Comparison of ENCODE assay signal across 21 cellular contexts in genomic region chr4:40187386-40187913, GRCh38. TPM values are rescaled to one million over a fixed set of nuclear protein-coding genes. Genes with fewer than 3 reads are reported as not detected.
DNase-seq lines count a peak whose midpoint lies in the region; ATAC-seq, FAIRE-seq and TF ChIP-seq lines count a peak whose summit lies in the region.
"Had no signal": no experiment of that assay in that cellular context is flagged by ENCODE, and none has a peak within 500 bp of the region (broad histone marks: within the 10 kb centered on the region; RNA-seq: fewer than 3 reads in every experiment).

No MANE protein-coding gene starts in this region.

- peak overlapping the region; percentile 23 for H3K4me3 ChIP-seq in CD4-positive, CD25-positive, alpha-beta regulatory T cell (ENCODE audit: low read depth, low read length)
- H3K4me3 ChIP-seq in Panc1 (ENCODE audit: low read depth in 2 of 2, low read length in 2 of 2) (no peak overlapping the region), K562 (no peak overlapping the region), gastrocnemius medialis (no peak overlapping the region)
- H3K4me3 ChIP-seq: right lobe of liver had no signal

- WGBS in K562 (ENCODE audit: insufficient coverage, low coverage, missing lambda C conversion rate): 56% methylated on average over 4 of the region's 4 CpGs

- no peaks in the 10 kb centered on the region for H3K9me3 Mint-ChIP-seq in CD4-positive, CD25-positive, alpha-beta regulatory T cell
- H3K9me3 Mint-ChIP-seq: natural killer cell treated with Interleukin-12 subunit alpha and Interleukin-12 subunit beta and Interleukin-15 and Interleukin-18, amount 100 ng/mL, for 72 hours had no signal

- H3K79me2 ChIP-seq in K562 (ENCODE audit: control insufficient read depth, insufficient read depth, low read length): no peaks in the 10 kb centered on the region
- H3K79me2 ChIP-seq: parathyroid adenoma had no signal

- no peaks in the 10 kb centered on the region for H3K9me1 ChIP-seq in K562 (ENCODE audit: control insufficient read depth, insufficient read depth, low read length)

- H3K4me1 Mint-ChIP-seq in CD4-positive, CD25-positive, alpha-beta regulatory T cell: peaks cover 18 to 69% (median 53%) of the 10 kb centered on the region in 4 donors

- no peak overlapping the region for H3K4me2 ChIP-seq in K562 (ENCODE audit: insufficient read depth, low read length)

- H3K9me3 ChIP-seq in CD4-positive, CD25-positive, alpha-beta regulatory T cell (ENCODE audit: control insufficient read depth in 2 of 2, low read length in 2 of 2): no peaks in the 10 kb centered on the region
- H3K9me3 ChIP-seq in Panc1 (ENCODE audit: control insufficient read depth, insufficient read depth, low read depth, low read length) (no peaks in the 10 kb centered on the region), K562 (replicated peaks; ENCODE audit: control insufficient read depth, insufficient read depth, low read depth, low read length) (no peaks in the 10 kb centered on the region), gastrocnemius medialis (no peaks in the 10 kb centered on the region)
- H3K9me3 ChIP-seq: right lobe of liver had no signal

- DNase-seq in CD4-positive, CD25-positive, alpha-beta regulatory T cell: peak in 1 of 3 donors; percentile 34
- DNase-seq in Panc1 (ENCODE audit: low read depth, low spot score) (no peak), K562 (ENCODE audit: extremely low read depth in 1 of 4, low spot score in 3 of 4) (no peak), head of caudate nucleus (no peak), gastrocnemius medialis (no peak)
- DNase-seq: AML-193; Calu3; foreskin melanocyte; NCI-H1417; NCI-H526 treated with DMSO at 0.1 percent for 48 hours; right lobe of liver; Right ventricle myocardium superior; stimulated activated CD4-positive, alpha-beta T cell treated with anti-CD3 and anti-CD28 coated beads, Interleukin-15, amount 100 ng/mL, for 24 hours; stimulated activated naive CD4-positive, alpha-beta T cell; trophoblast cell had no signal

- no peaks in the 10 kb centered on the region for H3K36me3 ChIP-seq in CD4-positive, CD25-positive, alpha-beta regulatory T cell (ENCODE audit: control insufficient read depth, insufficient read depth, low read length)
- H3K36me3 ChIP-seq in Panc1 (ENCODE audit: control insufficient read depth, insufficient read depth, low read length) (no peaks in the 10 kb centered on the region), K562 (ENCODE audit: control insufficient read depth, insufficient read depth, low read length) (no peaks in the 10 kb centered on the region), gastrocnemius medialis (no peaks in the 10 kb centered on the region)
- H3K36me3 ChIP-seq: right lobe of liver had no signal

- peak overlapping the region in 3 of 4 donors; percentile 38 to 44 (median 42) for H3K4me3 Mint-ChIP-seq in CD4-positive, CD25-positive, alpha-beta regulatory T cell
- H3K4me3 Mint-ChIP-seq: natural killer cell treated with Interleukin-12 subunit alpha and Interleukin-12 subunit beta and Interleukin-15 and Interleukin-18, amount 100 ng/mL, for 72 hours had no signal

- H3K4me1 ChIP-seq in CD4-positive, CD25-positive, alpha-beta regulatory T cell (ENCODE audit: control insufficient read depth, insufficient read depth, low read length, poor library complexity, severe bottlenecking): peaks cover 26% of the 10 kb centered on the region
- H3K4me1 ChIP-seq in Panc1 (ENCODE audit: control insufficient read depth, insufficient read depth, low read length): peaks cover 39% of the 10 kb centered on the region
- peaks cover 0 to 13% of the 10 kb centered on the region in 2 experiments; a peak in 2 of 5 replicates for H3K4me1 ChIP-seq in K562 (replicated peaks in 1 of 2; ENCODE audit: control insufficient read depth in 2 of 2, insufficient read depth in 2 of 2, low read length in 2 of 2)
- no peaks in the 10 kb centered on the region for H3K4me1 ChIP-seq in gastrocnemius medialis
- H3K4me1 ChIP-seq: parathyroid adenoma had no signal

- FAIRE-seq in K562 (lab: Jason Lieb, UNC): no peak

- H3K27ac ChIP-seq in 22Rv1 (peak overlapping the region; percentile 100), Panc1 (ENCODE audit: low read length) (peak overlapping the region; percentile 65), K562 (ENCODE audit: extremely low read depth, low read depth, low read length) (no peak overlapping the region), gastrocnemius medialis (no peak overlapping the region)
- no peak overlapping the region for H3K27ac ChIP-seq in CD4-positive, CD25-positive, alpha-beta regulatory T cell (ENCODE audit: insufficient read depth, low read length, poor library complexity, severe bottlenecking)
- H3K27ac ChIP-seq: parathyroid adenoma, right lobe of liver had no signal

- TF ChIP-seq RAD21 in K562 (CRISPR knock-in tag; conservative IDR thresholded peaks at IDR 0.05 in 1 of 2, IDR thresholded peaks at IDR 0.05 in 1 of 2): no peak

- no peak overlapping the region for H3K9ac ChIP-seq in K562 (ENCODE audit: insufficient read depth in 1 of 2, low read depth in 2 of 2, low read length in 2 of 2)
- H3K9ac ChIP-seq: parathyroid adenoma had no signal

- H3K36me3 Mint-ChIP-seq in CD4-positive, CD25-positive, alpha-beta regulatory T cell: no peaks in the 10 kb centered on the region
- H3K36me3 Mint-ChIP-seq: natural killer cell treated with Interleukin-12 subunit alpha and Interleukin-12 subunit beta and Interleukin-15 and Interleukin-18, amount 100 ng/mL, for 72 hours had no signal

- ATAC-seq in CD4-positive, CD25-positive, alpha-beta regulatory T cell (ENCODE audit: low read depth in 2 of 2): no peak
- ATAC-seq in Panc1: no peak
- ATAC-seq in K562: no peak
- ATAC-seq in gastrocnemius medialis: no peak
- no peak for ATAC-seq in GM21825 (IDR thresholded peaks at IDR 0.05; ENCODE audit: unreplicated experiment)
- ATAC-seq: HCT116; natural killer cell treated with Interleukin-12 subunit alpha and Interleukin-12 subunit beta and Interleukin-15 and Interleukin-18, amount 100 ng/mL, for 72 hours; right lobe of liver had no signal

- TF ChIP-seq EP300 in K562 (IDR thresholded peaks at IDR 0.05; ENCODE audit: low read length): no peak

- no peak overlapping the region for H2AFZ ChIP-seq in K562 (ENCODE audit: low read depth, low read length)
- H2AFZ ChIP-seq: parathyroid adenoma had no signal

- in situ Hi-C loops in Panc1 (cut with HindIII; ENCODE audit: low pct_unique_long_range_greater_than_20kb, low sequenced_read_pairs): no loop called here
- in situ Hi-C loops in K562 (cut with MboI): no loop called here
- in situ Hi-C loops in gastrocnemius medialis (cut with MboI; ENCODE audit: low sequenced_read_pairs in 4 of 4): no loop called here

- peaks cover 5% of the 10 kb centered on the region for H3K27me3 Mint-ChIP-seq in CD4-positive, CD25-positive, alpha-beta regulatory T cell
- H3K27me3 Mint-ChIP-seq: natural killer cell treated with Interleukin-12 subunit alpha and Interleukin-12 subunit beta and Interleukin-15 and Interleukin-18, amount 100 ng/mL, for 72 hours had no signal

- TF ChIP-seq POLR2A in K562 (conservative IDR thresholded peaks at IDR 0.05): no peak
- no peak for TF ChIP-seq POLR2A in gastrocnemius medialis (IDR thresholded peaks at IDR 0.05)

- BruUV-seq in Panc1 (replicated peaks; lab: Mats Ljungman, UMichigan): no TSS peak
- no TSS peak for BruUV-seq in K562 (replicated peaks; lab: Mats Ljungman, UMichigan)

- peak overlapping the region in 2 of 3 donors; percentile 33 to 59 for H3K27ac Mint-ChIP-seq in CD4-positive, CD25-positive, alpha-beta regulatory T cell
- H3K27ac Mint-ChIP-seq: natural killer cell treated with Interleukin-12 subunit alpha and Interleukin-12 subunit beta and Interleukin-15 and Interleukin-18, amount 100 ng/mL, for 72 hours had no signal

- TF ChIP-seq CTCF in 22Rv1 (IDR thresholded peaks at IDR 0.05): no peak
- TF ChIP-seq CTCF in Panc1 (IDR thresholded peaks at IDR 0.05): no peak
- no peak for TF ChIP-seq CTCF in K562 (IDR thresholded peaks at IDR 0.05 in 2 of 3, conservative IDR thresholded peaks at IDR 0.05 in 1 of 3; ENCODE audit: insufficient read depth in 2 of 3, low read depth in 1 of 3, low read length in 3 of 3)
- no peak for TF ChIP-seq CTCF in gastrocnemius medialis (IDR thresholded peaks at IDR 0.05 in 4 of 5, conservative IDR thresholded peaks at IDR 0.05 in 1 of 5)

- no peaks in the 10 kb centered on the region for H4K20me1 ChIP-seq in K562 (replicated peaks; ENCODE audit: control insufficient read depth, insufficient read depth, low read length)

- no peaks in the 10 kb centered on the region for H3K27me3 ChIP-seq in CD4-positive, CD25-positive, alpha-beta regulatory T cell (ENCODE audit: control insufficient read depth, insufficient read depth, low read length)
- H3K27me3 ChIP-seq in Panc1 (ENCODE audit: control insufficient read depth, insufficient read depth, low read length): no peaks in the 10 kb centered on the region
- H3K27me3 ChIP-seq in K562 (ENCODE audit: control insufficient read depth in 2 of 2, insufficient read depth in 2 of 2, low read length in 2 of 2): no peaks in the 10 kb centered on the region
- H3K27me3 ChIP-seq in gastrocnemius medialis: no peaks in the 10 kb centered on the region
- H3K27me3 ChIP-seq: right lobe of liver had no signal

- intact Hi-C loops in Panc1 (cut with micrococcal nuclease; ENCODE audit: unreplicated experiment): no loop called here
- intact Hi-C loops in K562 (cut with micrococcal nuclease): no loop called here
- intact Hi-C loops in head of caudate nucleus (cut with DNase I): no loop called here
- intact Hi-C loops in gastrocnemius medialis (cut with DNase I; ENCODE audit: low total_unique reads): no loop called here

- CTCF ChIA-PET in Panc1 (lab: Charles Lee): no interaction called here
- CTCF ChIA-PET in K562 (lab: Yijun Ruan, JAX; ENCODE audit: low intra/inter-chr PET ratio): no interaction called here

- POLR2A ChIA-PET in Panc1 (lab: Charles Lee) (no interaction called here), K562 (lab: Yijun Ruan, JAX) (interaction anchor here (0.9 kb wide), 1 partner anchor 8 kb away, joined by 3 read pairs; no protein-coding TSS in a partner anchor)

RNA-seq across cellular contexts. Expression of gene RHOH, which starts 9.4 kb away (rescaled TPM):
- total RNA-seq in CD4-positive, CD25-positive, alpha-beta regulatory T cell: 645 TPM
- polyA plus RNA-seq in CD4-positive, CD25-positive, alpha-beta regulatory T cell: 100 to 1,000 TPM; 360 to 479 (median 397) TPM
- 1.2 TPM for total RNA-seq in Panc1 (2021; ENCODE audit: unreplicated experiment)
- 0.29 TPM for polyA plus RNA-seq in Panc1 (2012; ENCODE audit: insufficient read length)
- 11.2 and 13.2 TPM in 2 replicates for total RNA-seq in K562 (2011; cell fraction: chromatin; rRNA removed; ENCODE audit: low replicate concordance)
- total RNA-seq in K562 (2011; cell fraction: nucleolus; rRNA removed): 5.3 and 7.5 TPM in 2 replicates
- total RNA-seq in K562 (2011; cell fraction: nucleoplasm; rRNA removed): 13.0 and 13.2 TPM in 2 replicates
- total RNA-seq in K562 (2014; rRNA removed): 15.8 and 20.3 TPM in 2 replicates
- 18.1 and 19.0 TPM in 2 replicates for total RNA-seq in K562 (2014; rRNA removed; fragmentation: Illumina TruSeq; extraction: Trizol)
- 17.3 and 17.4 TPM in 2 replicates for total RNA-seq in K562 (2015; rRNA removed; fragmentation: Illumina TruSeq; extraction: Trizol)
- 24.0 and 26.3 TPM in 2 replicates for total RNA-seq in K562 (2021)
- polyA plus RNA-seq in K562 (2011; rRNA removed): 1.4 and 14.3 TPM in 2 replicates
- 1.2 and 10.9 TPM in 2 replicates for polyA plus RNA-seq in K562 (2011; cell fraction: cytosol; rRNA removed)
- polyA plus RNA-seq in K562 (2011; cell fraction: nucleus; rRNA removed): 1.3 and 6.8 TPM in 2 replicates
- polyA plus RNA-seq in K562 (2012): 25.9 and 68.3 TPM in 2 replicates
- polyA plus RNA-seq in K562 (2014; fragmentation: Illumina TruSeq; extraction: Trizol): 25.5 and 26.7 TPM in 2 replicates
- 10 to 100 TPM; 27.2 to 37.7 TPM for polyA plus RNA-seq in K562 (2014; fragmentation: Nextera tagmentation; extraction: Ambion mirVana)
- polyA plus RNA-seq in K562 (2014; rRNA removed): 23.2 and 32.5 TPM in 2 replicates
- polyA minus RNA-seq in K562 (2011; rRNA and poly(A)+ RNA removed): 1.8 and 13.2 TPM in 2 replicates
- polyA minus RNA-seq in K562 (2011; cell fraction: cytosol; rRNA and poly(A)+ RNA removed): 0.91 and 4.9 TPM in 2 replicates
- polyA minus RNA-seq in K562 (2011; cell fraction: nucleus; rRNA and poly(A)+ RNA removed): 0.89 and 6.3 TPM in 2 replicates
- under 1 TPM in 1 of 4 donors, not detected in 3; 0.26 TPM for total RNA-seq in gastrocnemius medialis
- total RNA-seq: Calu3, epithelial cell of proximal tubule had no signal

Comparison
In these comparisons a context has a peak if more than half of its experiments do, and no peak if none do; other contexts are left out.
1. H3K27ac ChIP-seq: peak in 22Rv1 (single experiment) and Panc1 (single experiment); none in CD4-positive, CD25-positive, alpha-beta regulatory T cell (single experiment), K562 (single experiment) and gastrocnemius medialis (0 of 4).
2. RNA of gene RHOH, which starts 9.4 kb away (total RNA-seq): 645 TPM in CD4-positive, CD25-positive, alpha-beta regulatory T cell (single experiment); 5.3 to 26.3 TPM in K562, 1.2 TPM in Panc1 (single experiment) and 0.26 TPM in gastrocnemius medialis; every median in the first group is over 10 times any median in the second.